In genomic region chrX:136667446-136668168, GRCh38 we compare ENCODE assay signal across 23 cellular contexts. TPM values are rescaled to one million over a fixed set of nuclear protein-coding genes. Genes with fewer than 3 reads are reported as not detected.
DNase-seq lines count a peak whose midpoint lies in the region; ATAC-seq and TF ChIP-seq lines count a peak whose summit lies in the region.
"Had no signal": no experiment of that assay in that cellular context is flagged by ENCODE, and none has a peak within 500 bp of the region (broad histone marks: within the 10 kb centered on the region; RNA-seq: fewer than 3 reads in every experiment).

No MANE protein-coding gene starts in this region.

- peak; percentile 79 for DNase-seq in activated CD4-positive, alpha-beta T cell treated with anti-CD3 and anti-CD28 coated beads, Interleukin-2, amount 10 ng/mL, durations not matched to agents 24 days and 14 days
- DNase-seq in activated CD4-positive, alpha-beta T cell treated with anti-CD3 and anti-CD28 coated beads, Interleukin-2, amount 50 U/mL, for 1 hour = no peak
- DNase-seq in CD14-positive monocyte (ENCODE audit: low spot score) = no peak
- DNase-seq in M059J (ENCODE audit: low read depth) = peak; percentile 37
- DNase-seq in activated naive CD8-positive, alpha-beta T cell treated with anti-CD3 and anti-CD28 coated beads for 36 hours = no peak
- no peak for DNase-seq in left ventricle myocardium superior
- DNase-seq in glutamatergic neuron = no peak
- no peak for DNase-seq in PC-3
- DNase-seq: Calu3; kidney glomerular epithelial cell; NCI-H1694 treated with DMSO at 0.1 percent for 48 hours; NCI-H748 treated with DMSO at 0.1 percent for 48 hours; OCI-M1; Right ventricle myocardium superior; small intestine; stimulated activated CD4-positive, alpha-beta T cell treated with anti-CD3 and anti-CD28 coated beads, Interleukin-4, amount 100 ng/mL, for 1 hour had no signal

- H3K4me1 Mint-ChIP-seq in activated CD4-positive, alpha-beta T cell treated with anti-CD3 and anti-CD28 coated beads, Interleukin-2, amount 10 ng/mL, durations not matched to agents 24 days and 14 days = peaks cover 65% of the 10 kb centered on the region
- peaks cover 26% of the 10 kb centered on the region for H3K4me1 Mint-ChIP-seq in CD14-positive monocyte
- H3K4me1 Mint-ChIP-seq in activated naive CD8-positive, alpha-beta T cell treated with anti-CD3 and anti-CD28 coated beads for 36 hours = peaks cover 31% of the 10 kb centered on the region
- peaks cover 2% of the 10 kb centered on the region for H3K4me1 Mint-ChIP-seq in glutamatergic neuron (ENCODE audit: low read depth, unreplicated experiment)

- no peaks in the 10 kb centered on the region for H3K79me2 ChIP-seq in PC-3 (ENCODE audit: low read length)

- H3K27me3 Mint-ChIP-seq in activated CD4-positive, alpha-beta T cell treated with anti-CD3 and anti-CD28 coated beads, Interleukin-2, amount 10 ng/mL, durations not matched to agents 24 days and 14 days = no peaks in the 10 kb centered on the region
- H3K27me3 Mint-ChIP-seq in CD14-positive monocyte (ENCODE audit: low read depth in 3 of 3) (peaks cover 0 to 2% (median 0%) of the 10 kb centered on the region in 3 donors), glutamatergic neuron (ENCODE audit: unreplicated experiment) (no peaks in the 10 kb centered on the region)
- H3K27me3 Mint-ChIP-seq in activated naive CD8-positive, alpha-beta T cell treated with anti-CD3 and anti-CD28 coated beads for 36 hours = no peaks in the 10 kb centered on the region
- H3K27me3 Mint-ChIP-seq: B cell, type B pancreatic cell had no signal

- H3K9me3 Mint-ChIP-seq in activated CD4-positive, alpha-beta T cell treated with anti-CD3 and anti-CD28 coated beads, Interleukin-2, amount 10 ng/mL, durations not matched to agents 24 days and 14 days = peaks cover 9% of the 10 kb centered on the region
- H3K9me3 Mint-ChIP-seq in CD14-positive monocyte (no peaks in the 10 kb centered on the region), glutamatergic neuron (ENCODE audit: unreplicated experiment) (peaks cover 5% of the 10 kb centered on the region)
- H3K9me3 Mint-ChIP-seq in activated naive CD8-positive, alpha-beta T cell treated with anti-CD3 and anti-CD28 coated beads for 36 hours = peaks cover 3% of the 10 kb centered on the region

- BruUV-seq in PC-3 (replicated peaks; lab: Mats Ljungman, UMichigan) = no TSS peak

- no peak overlapping the region for H3K4me3 ChIP-seq in PC-3 (ENCODE audit: low read length)
- H3K4me3 ChIP-seq: GM23338 had no signal

- no peaks in the 10 kb centered on the region for H3K9me3 ChIP-seq in PC-3 (ENCODE audit: low read length)
- H3K9me3 ChIP-seq: neutrophil had no signal

- CTCF ChIA-PET in PC-3 (lab: Charles Lee) = no interaction called here

- no peaks in the 10 kb centered on the region for H3K4me1 ChIP-seq in PC-3 (ENCODE audit: insufficient read depth, low read length)

- no peaks in the 10 kb centered on the region for H3K9me2 ChIP-seq in PC-3 (replicated peaks; ENCODE audit: low read length)

- H3K9ac ChIP-seq in PC-3 (ENCODE audit: low read length) = no peak overlapping the region
- H3K9ac ChIP-seq: KMS-11 had no signal

- no peak overlapping the region for H3K4me2 ChIP-seq in PC-3 (ENCODE audit: low read length)
- H3K4me2 ChIP-seq: GM23338, KMS-11 had no signal

- peak overlapping the region; percentile 85 for H3K27ac Mint-ChIP-seq in activated CD4-positive, alpha-beta T cell treated with anti-CD3 and anti-CD28 coated beads, Interleukin-2, amount 10 ng/mL, durations not matched to agents 24 days and 14 days
- peak overlapping the region in 6 of 7 donors; percentile 6 to 78 (median 31) for H3K27ac Mint-ChIP-seq in CD14-positive monocyte
- peak overlapping the region; percentile 43 for H3K27ac Mint-ChIP-seq in activated naive CD8-positive, alpha-beta T cell treated with anti-CD3 and anti-CD28 coated beads for 36 hours
- H3K27ac Mint-ChIP-seq in glutamatergic neuron (ENCODE audit: unreplicated experiment) = no peak overlapping the region
- H3K27ac Mint-ChIP-seq: GM23338, type B pancreatic cell had no signal

- POLR2A ChIA-PET in PC-3 (lab: Charles Lee; ENCODE audit: unreplicated experiment) = interaction anchor here (0.7 kb wide), 1 partner anchor 56 kb away, joined by 6 read pairs; no protein-coding TSS in a partner anchor

- peak overlapping the region; percentile 44 for H3K4me3 Mint-ChIP-seq in activated CD4-positive, alpha-beta T cell treated with anti-CD3 and anti-CD28 coated beads, Interleukin-2, amount 10 ng/mL, durations not matched to agents 24 days and 14 days
- no peak overlapping the region for H3K4me3 Mint-ChIP-seq in CD14-positive monocyte
- no peak overlapping the region for H3K4me3 Mint-ChIP-seq in activated naive CD8-positive, alpha-beta T cell treated with anti-CD3 and anti-CD28 coated beads for 36 hours
- no peak overlapping the region for H3K4me3 Mint-ChIP-seq in glutamatergic neuron (ENCODE audit: unreplicated experiment)
- H3K4me3 Mint-ChIP-seq: B cell, GM23338, type B pancreatic cell had no signal

- no peaks in the 10 kb centered on the region for H3K27me3 ChIP-seq in PC-3 (ENCODE audit: low read length)
- H3K27me3 ChIP-seq: neutrophil had no signal

- no peaks in the 10 kb centered on the region for H3K36me3 ChIP-seq in PC-3 (ENCODE audit: low read depth, low read length)

- intact Hi-C loops in activated CD4-positive, alpha-beta T cell treated with anti-CD3 and anti-CD28 coated beads, Interleukin-2, amount 10 ng/mL, durations not matched to agents 24 days and 14 days (cut with micrococcal nuclease) = no loop called here
- intact Hi-C loops in CD14-positive monocyte (cut with micrococcal nuclease) = no loop called here
- intact Hi-C loops in left ventricle myocardium superior (cut with micrococcal nuclease) = no loop called here
- intact Hi-C loops in PC-3 (cut with micrococcal nuclease) = no loop called here

- no peak for ATAC-seq in left ventricle myocardium superior
- no peak for ATAC-seq in PC-3
- ATAC-seq: GM23338 had no signal

- no peaks in the 10 kb centered on the region for H4K20me1 ChIP-seq in PC-3 (ENCODE audit: low read length)

- H2AFZ ChIP-seq in PC-3 (ENCODE audit: low read length) = no peak overlapping the region
- H2AFZ ChIP-seq: GM23338 had no signal

- no peaks in the 10 kb centered on the region for H3F3A ChIP-seq in PC-3 (ENCODE audit: low read length, unreplicated experiment)

- H3K36me3 Mint-ChIP-seq in activated CD4-positive, alpha-beta T cell treated with anti-CD3 and anti-CD28 coated beads, Interleukin-2, amount 10 ng/mL, durations not matched to agents 24 days and 14 days (ENCODE audit: low read depth) = peaks cover 78% of the 10 kb centered on the region
- H3K36me3 Mint-ChIP-seq in CD14-positive monocyte (peaks cover 56 to 59% of the 10 kb centered on the region in 2 donors), glutamatergic neuron (ENCODE audit: unreplicated experiment) (peaks cover 11% of the 10 kb centered on the region)
- peaks cover 76% of the 10 kb centered on the region for H3K36me3 Mint-ChIP-seq in activated naive CD8-positive, alpha-beta T cell treated with anti-CD3 and anti-CD28 coated beads for 36 hours
- H3K36me3 Mint-ChIP-seq: type B pancreatic cell had no signal

- TF ChIP-seq CTCF in CD14-positive monocyte (IDR thresholded peaks at IDR 0.05) (no peak), glutamatergic neuron (IDR thresholded peaks at IDR 0.05; ENCODE audit: partially characterized antibody, unreplicated experiment) (no peak), PC-3 (conservative IDR thresholded peaks at IDR 0.05; ENCODE audit: low read depth, low read length) (no peak)

- H3K27ac ChIP-seq in PC-3 (ENCODE audit: low read length) = no peak overlapping the region
- H3K27ac ChIP-seq: KMS-11, neutrophil had no signal

RNA-seq across cellular contexts. Expression of gene CD40LG, which starts 19.6 kb away (rescaled TPM):
- 178 and 181 TPM in 2 replicates for total RNA-seq in activated CD4-positive, alpha-beta T cell treated with anti-CD3 and anti-CD28 coated beads, Interleukin-2, amount 10 ng/mL, durations not matched to agents 24 days and 14 days
- under 1 TPM in 1 of 2 donors, not detected in 1; 0.09 TPM for polyA plus RNA-seq in CD14-positive monocyte
- not detected in 2 replicates for total RNA-seq in M059J (2014; rRNA removed; shearing (Covaris generic))
- 1 to 10 TPM; 2.3 to 2.6 TPM for total RNA-seq in activated naive CD8-positive, alpha-beta T cell treated with anti-CD3 and anti-CD28 coated beads for 36 hours
- 0.15 TPM for total RNA-seq in left ventricle myocardium superior
- not detected for total RNA-seq in glutamatergic neuron (ENCODE audit: unreplicated experiment)
- total RNA-seq in PC-3 (2014; rRNA removed) = not detected in 2 replicates
- total RNA-seq: Calu3, GM23338, lung microvascular endothelial cell, pulmonary artery endothelial cell, Right ventricle myocardium superior had no signal
- polyA plus RNA-seq: GM23338 had no signal

Comparison
In these comparisons a context has a peak if more than half of its experiments do, and no peak if none do; other contexts are left out.
1. DNase-seq: peak in activated CD4-positive, alpha-beta T cell treated with anti-CD3 and anti-CD28 coated beads, Interleukin-2, amount 10 ng/mL, durations not matched to agents 24 days and 14 days (single experiment) and M059J (single experiment); none in activated CD4-positive, alpha-beta T cell treated with anti-CD3 and anti-CD28 coated beads, Interleukin-2, amount 50 U/mL, for 1 hour (single experiment), CD14-positive monocyte (single experiment), activated naive CD8-positive, alpha-beta T cell treated with anti-CD3 and anti-CD28 coated beads for 36 hours (single experiment), left ventricle myocardium superior (single experiment), glutamatergic neuron (single experiment) and PC-3 (single experiment).
2. RNA of gene CD40LG, which starts 19.6 kb away (total RNA-seq): 178 to 181 TPM in activated CD4-positive, alpha-beta T cell treated with anti-CD3 and anti-CD28 coated beads, Interleukin-2, amount 10 ng/mL, durations not matched to agents 24 days and 14 days; 2.3 to 2.6 TPM in activated naive CD8-positive, alpha-beta T cell treated with anti-CD3 and anti-CD28 coated beads for 36 hours, 0.15 TPM in left ventricle myocardium superior (single experiment), not detected in M059J, not detected in glutamatergic neuron (single experiment) and not detected in PC-3; every median in the first group is over 10 times any median in the second.